Comparison of ENCODE assay signal across 2 cellular contexts in the genomic region with DNA sequence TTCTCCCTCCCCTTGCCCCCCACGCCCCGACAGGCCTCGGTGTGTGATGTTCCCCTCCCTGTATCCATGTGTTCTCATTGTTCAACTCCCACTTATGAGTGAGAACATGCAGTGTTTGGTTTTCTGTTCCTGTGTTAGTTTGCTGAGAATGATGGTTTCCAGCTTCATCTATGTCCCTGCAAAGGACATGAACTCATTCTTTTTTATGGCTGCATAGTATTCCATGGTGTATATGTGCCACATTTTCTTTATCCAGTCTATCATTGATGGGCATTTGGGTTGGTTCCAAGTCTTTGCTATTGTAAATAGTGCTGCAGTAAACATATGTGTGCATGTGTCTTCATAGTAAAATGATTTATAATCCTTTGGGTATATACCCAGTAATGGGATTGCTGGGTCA. TPM values are rescaled to one million over a fixed set of nuclear protein-coding genes. Genes with fewer than 3 reads are reported as not detected.
"Had no signal": no experiment of that assay in that cellular context is flagged by ENCODE, and none has a peak within 500 bp of the region (broad histone marks: within the 10 kb centered on the region; RNA-seq: fewer than 3 reads in every experiment).

No MANE protein-coding gene starts in this region.

RNA-seq across cellular contexts. Expression of a gene that starts 38.9 kb away (rescaled TPM):
- total RNA-seq: GM23248, HFFc6 had no signal
